Comparison of ENCODE assay signal across 2 cellular contexts in the genomic region with DNA sequence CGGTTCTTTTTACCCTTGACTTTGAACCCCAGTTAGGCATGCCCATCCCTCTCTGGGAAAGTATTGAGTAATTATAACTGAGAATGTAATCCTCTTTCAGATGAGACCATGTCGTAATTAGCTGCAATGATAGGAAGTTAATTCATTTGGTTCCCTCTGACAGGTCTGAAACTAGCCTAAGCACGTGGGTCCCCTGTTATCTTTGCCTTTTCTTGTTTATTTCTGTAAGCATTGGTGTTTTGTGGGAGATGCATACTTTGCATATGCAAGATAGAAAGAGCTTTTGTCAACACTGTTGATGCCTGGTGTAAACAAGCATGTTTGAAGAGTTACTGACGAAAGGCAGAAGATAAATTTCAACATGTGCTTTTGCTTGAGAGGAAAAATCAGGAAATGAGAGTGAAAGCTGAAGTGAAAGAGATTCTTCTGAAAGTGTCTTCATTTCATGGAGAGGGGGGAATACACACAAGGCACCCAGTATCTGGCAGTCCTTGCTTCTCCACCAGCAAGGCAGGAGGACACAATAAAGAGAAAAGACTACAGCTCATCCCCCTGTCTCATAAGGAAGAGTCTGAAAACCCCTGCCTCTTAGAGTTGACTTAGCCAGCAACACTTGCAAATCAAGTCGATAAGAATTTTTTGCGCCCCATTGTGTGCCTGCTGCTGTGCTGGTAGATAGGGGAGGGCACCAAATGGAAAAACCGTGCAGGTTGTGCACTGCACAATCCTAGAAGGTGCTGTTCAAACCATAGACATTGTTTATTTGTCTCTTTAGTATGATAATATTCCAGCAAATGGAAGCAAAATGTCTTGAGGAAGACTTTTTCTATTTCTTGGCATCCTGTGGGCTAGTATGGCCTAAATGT.
TF ChIP-seq lines count a peak whose summit lies in the region.

No MANE protein-coding gene starts in this region.

TF ChIP-seq in liver, 16 proteins besides CTCF, POLR2A, EP300 and RAD21 (continued from another document):
- TF ChIP-seq, protein P1, sequence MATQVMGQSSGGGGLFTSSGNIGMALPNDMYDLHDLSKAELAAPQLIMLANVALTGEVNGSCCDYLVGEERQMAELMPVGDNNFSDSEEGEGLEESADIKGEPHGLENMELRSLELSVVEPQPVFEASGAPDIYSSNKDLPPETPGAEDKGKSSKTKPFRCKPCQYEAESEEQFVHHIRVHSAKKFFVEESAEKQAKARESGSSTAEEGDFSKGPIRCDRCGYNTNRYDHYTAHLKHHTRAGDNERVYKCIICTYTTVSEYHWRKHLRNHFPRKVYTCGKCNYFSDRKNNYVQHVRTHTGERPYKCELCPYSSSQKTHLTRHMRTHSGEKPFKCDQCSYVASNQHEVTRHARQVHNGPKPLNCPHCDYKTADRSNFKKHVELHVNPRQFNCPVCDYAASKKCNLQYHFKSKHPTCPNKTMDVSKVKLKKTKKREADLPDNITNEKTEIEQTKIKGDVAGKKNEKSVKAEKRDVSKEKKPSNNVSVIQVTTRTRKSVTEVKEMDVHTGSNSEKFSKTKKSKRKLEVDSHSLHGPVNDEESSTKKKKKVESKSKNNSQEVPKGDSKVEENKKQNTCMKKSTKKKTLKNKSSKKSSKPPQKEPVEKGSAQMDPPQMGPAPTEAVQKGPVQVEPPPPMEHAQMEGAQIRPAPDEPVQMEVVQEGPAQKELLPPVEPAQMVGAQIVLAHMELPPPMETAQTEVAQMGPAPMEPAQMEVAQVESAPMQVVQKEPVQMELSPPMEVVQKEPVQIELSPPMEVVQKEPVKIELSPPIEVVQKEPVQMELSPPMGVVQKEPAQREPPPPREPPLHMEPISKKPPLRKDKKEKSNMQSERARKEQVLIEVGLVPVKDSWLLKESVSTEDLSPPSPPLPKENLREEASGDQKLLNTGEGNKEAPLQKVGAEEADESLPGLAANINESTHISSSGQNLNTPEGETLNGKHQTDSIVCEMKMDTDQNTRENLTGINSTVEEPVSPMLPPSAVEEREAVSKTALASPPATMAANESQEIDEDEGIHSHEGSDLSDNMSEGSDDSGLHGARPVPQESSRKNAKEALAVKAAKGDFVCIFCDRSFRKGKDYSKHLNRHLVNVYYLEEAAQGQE (IDR thresholded peaks at IDR 0.05), result no peak
- TF ChIP-seq HNF4A (conservative IDR thresholded peaks at IDR 0.05), result peak; percentile 32 to 41
- TF ChIP-seq, protein P2, sequence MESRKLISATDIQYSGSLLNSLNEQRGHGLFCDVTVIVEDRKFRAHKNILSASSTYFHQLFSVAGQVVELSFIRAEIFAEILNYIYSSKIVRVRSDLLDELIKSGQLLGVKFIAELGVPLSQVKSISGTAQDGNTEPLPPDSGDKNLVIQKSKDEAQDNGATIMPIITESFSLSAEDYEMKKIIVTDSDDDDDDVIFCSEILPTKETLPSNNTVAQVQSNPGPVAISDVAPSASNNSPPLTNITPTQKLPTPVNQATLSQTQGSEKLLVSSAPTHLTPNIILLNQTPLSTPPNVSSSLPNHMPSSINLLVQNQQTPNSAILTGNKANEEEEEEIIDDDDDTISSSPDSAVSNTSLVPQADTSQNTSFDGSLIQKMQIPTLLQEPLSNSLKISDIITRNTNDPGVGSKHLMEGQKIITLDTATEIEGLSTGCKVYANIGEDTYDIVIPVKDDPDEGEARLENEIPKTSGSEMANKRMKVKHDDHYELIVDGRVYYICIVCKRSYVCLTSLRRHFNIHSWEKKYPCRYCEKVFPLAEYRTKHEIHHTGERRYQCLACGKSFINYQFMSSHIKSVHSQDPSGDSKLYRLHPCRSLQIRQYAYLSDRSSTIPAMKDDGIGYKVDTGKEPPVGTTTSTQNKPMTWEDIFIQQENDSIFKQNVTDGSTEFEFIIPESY (IDR thresholded peaks at IDR 0.05), result no peak
- TF ChIP-seq NR2F2 (IDR thresholded peaks at IDR 0.05), result no peak
- TF ChIP-seq, protein P3, sequence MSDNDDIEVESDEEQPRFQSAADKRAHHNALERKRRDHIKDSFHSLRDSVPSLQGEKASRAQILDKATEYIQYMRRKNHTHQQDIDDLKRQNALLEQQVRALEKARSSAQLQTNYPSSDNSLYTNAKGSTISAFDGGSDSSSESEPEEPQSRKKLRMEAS (IDR thresholded peaks at IDR 0.05), result peak; percentile 40
- no peak for TF ChIP-seq GABPA (IDR thresholded peaks at IDR 0.05 in 1 of 2, conservative IDR thresholded peaks at IDR 0.05 in 1 of 2)
- TF ChIP-seq TAF1 (conservative IDR thresholded peaks at IDR 0.05), result no peak
- no peak for TF ChIP-seq JUND (IDR thresholded peaks at IDR 0.05)
- TF ChIP-seq FOXA1 (IDR thresholded peaks at IDR 0.05), result no peak
- TF ChIP-seq YY1 (IDR thresholded peaks at IDR 0.05), result no peak

TF ChIP-seq in HepG2, 621 proteins besides CTCF, POLR2A, EP300 and RAD21 (continued from another document):
- TF ChIP-seq, protein P4, sequence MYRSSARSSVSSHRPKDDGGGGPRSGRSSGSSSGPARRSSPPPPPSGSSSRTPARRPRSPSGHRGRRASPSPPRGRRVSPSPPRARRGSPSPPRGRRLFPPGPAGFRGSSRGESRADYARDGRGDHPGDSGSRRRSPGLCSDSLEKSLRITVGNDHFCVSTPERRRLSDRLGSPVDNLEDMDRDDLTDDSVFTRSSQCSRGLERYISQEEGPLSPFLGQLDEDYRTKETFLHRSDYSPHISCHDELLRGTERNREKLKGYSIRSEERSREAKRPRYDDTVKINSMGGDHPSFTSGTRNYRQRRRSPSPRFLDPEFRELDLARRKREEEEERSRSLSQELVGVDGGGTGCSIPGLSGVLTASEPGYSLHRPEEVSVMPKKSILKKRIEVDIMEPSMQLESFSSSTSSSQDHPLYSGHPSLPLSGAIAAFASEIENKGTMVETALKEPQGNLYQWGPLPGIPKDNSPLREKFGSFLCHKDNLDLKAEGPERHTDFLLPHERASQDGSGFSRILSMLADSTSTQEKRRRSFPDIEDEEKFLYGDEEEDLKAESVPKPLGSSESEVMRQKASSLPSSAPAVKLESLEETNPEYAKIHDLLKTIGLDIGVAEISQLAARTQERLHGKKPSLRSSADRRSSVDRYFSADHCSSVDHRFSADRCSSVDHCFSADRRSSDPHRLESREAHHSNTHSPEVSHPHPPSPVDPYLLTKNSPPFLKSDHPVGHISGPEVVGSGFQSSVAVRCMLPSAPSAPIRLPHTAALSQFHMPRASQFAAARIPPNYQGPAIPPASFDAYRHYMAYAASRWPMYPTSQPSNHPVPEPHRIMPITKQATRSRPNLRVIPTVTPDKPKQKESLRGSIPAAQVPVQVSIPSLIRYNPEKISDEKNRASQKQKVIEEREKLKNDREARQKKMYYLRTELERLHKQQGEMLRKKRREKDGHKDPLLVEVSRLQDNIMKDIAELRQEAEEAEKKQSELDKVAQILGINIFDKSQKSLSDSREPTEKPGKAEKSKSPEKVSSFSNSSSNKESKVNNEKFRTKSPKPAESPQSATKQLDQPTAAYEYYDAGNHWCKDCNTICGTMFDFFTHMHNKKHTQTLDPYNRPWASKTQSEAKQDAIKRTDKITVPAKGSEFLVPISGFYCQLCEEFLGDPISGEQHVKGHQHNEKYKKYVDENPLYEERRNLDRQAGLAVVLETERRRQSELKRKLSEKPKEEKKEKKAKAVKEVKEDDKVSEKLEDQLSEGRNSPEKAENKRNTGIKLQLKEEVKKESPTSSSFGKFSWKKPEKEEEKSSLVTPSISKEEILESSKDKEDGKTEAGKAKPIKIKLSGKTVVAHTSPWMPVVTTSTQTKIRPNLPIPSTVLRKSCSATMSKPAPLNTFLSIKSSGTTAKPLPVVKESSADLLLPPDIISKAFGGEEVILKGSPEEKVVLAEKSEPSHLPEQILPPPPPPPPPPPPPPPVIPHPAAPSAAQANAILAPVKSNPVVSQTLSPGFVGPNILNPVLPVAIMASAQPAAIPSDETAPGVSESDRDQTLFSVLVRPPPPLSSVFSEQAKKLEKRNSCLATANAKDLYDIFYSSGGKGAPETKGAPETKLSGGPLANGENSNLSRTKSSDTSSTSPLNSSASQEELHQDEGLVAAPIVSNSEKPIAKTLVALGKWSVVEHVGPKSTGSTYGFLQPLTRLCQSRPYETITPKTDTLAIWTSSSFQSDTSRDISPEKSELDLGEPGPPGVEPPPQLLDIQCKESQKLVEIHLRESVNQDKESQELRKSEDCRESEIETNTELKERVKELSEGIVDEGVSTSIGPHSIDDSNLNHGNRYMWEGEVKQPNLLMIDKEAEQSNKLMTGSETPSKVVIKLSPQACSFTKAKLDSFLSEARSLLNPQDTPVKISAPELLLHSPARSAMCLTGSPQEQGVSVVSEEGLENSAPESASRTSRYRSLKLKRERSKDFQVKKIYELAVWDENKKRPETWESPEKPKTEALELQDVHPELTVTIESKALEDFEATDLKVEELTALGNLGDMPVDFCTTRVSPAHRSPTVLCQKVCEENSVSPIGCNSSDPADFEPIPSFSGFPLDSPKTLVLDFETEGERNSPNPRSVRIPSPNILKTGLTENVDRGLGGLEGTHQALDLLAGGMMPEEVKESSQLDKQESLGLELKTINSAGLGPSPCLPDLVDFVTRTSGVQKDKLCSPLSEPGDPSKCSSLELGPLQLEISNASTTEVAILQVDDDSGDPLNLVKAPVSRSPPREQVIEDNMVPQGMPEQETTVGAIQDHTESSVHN (CRISPR knock-in tag; IDR thresholded peaks at IDR 0.05), result no peak
- TF ChIP-seq TOPORS (CRISPR knock-in tag; IDR thresholded peaks at IDR 0.05), result no peak
- no peak for TF ChIP-seq NR2F6 (IDR thresholded peaks at IDR 0.05)
- TF ChIP-seq NR2F6 (CRISPR knock-in tag; IDR thresholded peaks at IDR 0.05), result no peak
- TF ChIP-seq, protein P5, sequence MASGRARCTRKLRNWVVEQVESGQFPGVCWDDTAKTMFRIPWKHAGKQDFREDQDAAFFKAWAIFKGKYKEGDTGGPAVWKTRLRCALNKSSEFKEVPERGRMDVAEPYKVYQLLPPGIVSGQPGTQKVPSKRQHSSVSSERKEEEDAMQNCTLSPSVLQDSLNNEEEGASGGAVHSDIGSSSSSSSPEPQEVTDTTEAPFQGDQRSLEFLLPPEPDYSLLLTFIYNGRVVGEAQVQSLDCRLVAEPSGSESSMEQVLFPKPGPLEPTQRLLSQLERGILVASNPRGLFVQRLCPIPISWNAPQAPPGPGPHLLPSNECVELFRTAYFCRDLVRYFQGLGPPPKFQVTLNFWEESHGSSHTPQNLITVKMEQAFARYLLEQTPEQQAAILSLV (CRISPR knock-in tag; IDR thresholded peaks at IDR 0.05; ENCODE audit: borderline replicate concordance), result no peak
- TF ChIP-seq ZNF570 (CRISPR knock-in tag; IDR thresholded peaks at IDR 0.05; ENCODE audit: borderline replicate concordance), result no peak
- no peak for TF ChIP-seq FOXA3 (CRISPR knock-in tag; IDR thresholded peaks at IDR 0.05)
- no peak for TF ChIP-seq ZNF737 (CRISPR knock-in tag; IDR thresholded peaks at IDR 0.05; ENCODE audit: borderline replicate concordance)
- no peak for TF ChIP-seq HIVEP1 (CRISPR knock-in tag; IDR thresholded peaks at IDR 0.05)
- no peak for TF ChIP-seq ZNF788 (CRISPR knock-in tag; IDR thresholded peaks at IDR 0.05; ENCODE audit: borderline replicate concordance)
- TF ChIP-seq, protein P6, sequence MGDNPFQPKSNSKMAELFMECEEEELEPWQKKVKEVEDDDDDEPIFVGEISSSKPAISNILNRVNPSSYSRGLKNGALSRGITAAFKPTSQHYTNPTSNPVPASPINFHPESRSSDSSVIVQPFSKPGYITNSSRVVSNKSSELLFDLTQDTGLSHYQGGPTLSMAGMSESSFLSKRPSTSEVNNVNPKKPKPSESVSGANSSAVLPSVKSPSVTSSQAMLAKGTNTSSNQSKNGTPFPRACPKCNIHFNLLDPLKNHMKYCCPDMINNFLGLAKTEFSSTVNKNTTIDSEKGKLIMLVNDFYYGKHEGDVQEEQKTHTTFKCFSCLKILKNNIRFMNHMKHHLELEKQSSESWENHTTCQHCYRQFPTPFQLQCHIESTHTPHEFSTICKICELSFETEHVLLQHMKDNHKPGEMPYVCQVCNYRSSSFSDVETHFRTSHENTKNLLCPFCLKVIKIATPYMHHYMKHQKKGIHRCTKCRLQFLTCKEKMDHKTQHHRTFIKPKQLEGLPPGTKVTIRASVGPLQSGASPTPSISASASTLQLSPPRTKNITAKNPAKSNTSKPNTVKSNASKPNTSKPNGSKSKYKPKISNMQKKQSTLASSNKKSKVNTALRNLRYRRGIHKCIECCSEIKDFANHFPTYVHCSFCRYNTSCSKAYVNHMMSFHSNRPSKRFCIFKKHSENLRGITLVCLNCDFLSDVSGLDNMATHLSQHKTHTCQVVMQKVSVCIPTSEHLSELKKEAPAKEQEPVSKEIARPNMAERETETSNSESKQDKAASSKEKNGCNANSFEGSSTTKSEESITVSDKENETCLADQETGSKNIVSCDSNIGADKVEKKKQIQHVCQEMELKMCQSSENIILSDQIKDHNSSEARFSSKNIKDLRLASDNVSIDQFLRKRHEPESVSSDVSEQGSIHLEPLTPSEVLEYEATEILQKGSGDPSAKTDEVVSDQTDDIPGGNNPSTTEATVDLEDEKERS (CRISPR knock-in tag; IDR thresholded peaks at IDR 0.05), result no peak
- TF ChIP-seq, protein P7, sequence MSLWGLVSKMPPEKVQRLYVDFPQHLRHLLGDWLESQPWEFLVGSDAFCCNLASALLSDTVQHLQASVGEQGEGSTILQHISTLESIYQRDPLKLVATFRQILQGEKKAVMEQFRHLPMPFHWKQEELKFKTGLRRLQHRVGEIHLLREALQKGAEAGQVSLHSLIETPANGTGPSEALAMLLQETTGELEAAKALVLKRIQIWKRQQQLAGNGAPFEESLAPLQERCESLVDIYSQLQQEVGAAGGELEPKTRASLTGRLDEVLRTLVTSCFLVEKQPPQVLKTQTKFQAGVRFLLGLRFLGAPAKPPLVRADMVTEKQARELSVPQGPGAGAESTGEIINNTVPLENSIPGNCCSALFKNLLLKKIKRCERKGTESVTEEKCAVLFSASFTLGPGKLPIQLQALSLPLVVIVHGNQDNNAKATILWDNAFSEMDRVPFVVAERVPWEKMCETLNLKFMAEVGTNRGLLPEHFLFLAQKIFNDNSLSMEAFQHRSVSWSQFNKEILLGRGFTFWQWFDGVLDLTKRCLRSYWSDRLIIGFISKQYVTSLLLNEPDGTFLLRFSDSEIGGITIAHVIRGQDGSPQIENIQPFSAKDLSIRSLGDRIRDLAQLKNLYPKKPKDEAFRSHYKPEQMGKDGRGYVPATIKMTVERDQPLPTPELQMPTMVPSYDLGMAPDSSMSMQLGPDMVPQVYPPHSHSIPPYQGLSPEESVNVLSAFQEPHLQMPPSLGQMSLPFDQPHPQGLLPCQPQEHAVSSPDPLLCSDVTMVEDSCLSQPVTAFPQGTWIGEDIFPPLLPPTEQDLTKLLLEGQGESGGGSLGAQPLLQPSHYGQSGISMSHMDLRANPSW (CRISPR knock-in tag; IDR thresholded peaks at IDR 0.05; ENCODE audit: borderline replicate concordance), result no peak
